Comparison of ENCODE assay signal across 8 cellular contexts in genomic region chr20:38961530-38962043, GRCh38. TPM values are rescaled to one million over a fixed set of nuclear protein-coding genes. Genes with fewer than 3 reads are reported as not detected.
A peak's percentile ranks its signal among the peaks of the same experiment; 100 is the strongest.
DNase-seq lines count a peak whose midpoint lies in the region; ATAC-seq, FAIRE-seq and TF ChIP-seq lines count a peak whose summit lies in the region.

No MANE protein-coding gene starts in this region.

- H3K4me1 ChIP-seq in GM12878 (ENCODE audit: control insufficient read depth, insufficient read depth, low read length), result no peaks in the 10 kb centered on the region
- peaks cover 3% of the 10 kb centered on the region for H3K4me1 ChIP-seq in mesenchymal stem cell (ENCODE audit: control insufficient read depth, insufficient read depth, low read depth, low read length)

- H2BK15ac ChIP-seq in mesenchymal stem cell (ENCODE audit: low read depth, poor library complexity, severe bottlenecking), result no peak overlapping the region

- WGBS in GM12878 (ENCODE audit: insufficient coverage, insufficient replicate concordance, low lambda C conversion rate, missing lambda C conversion rate), result 7% methylated on average over 16 of the region's 16 CpGs
- WGBS in mesenchymal stem cell, result 11% methylated on average over 14 of the region's 16 CpGs

- no peak overlapping the region for H3K23ac ChIP-seq in mesenchymal stem cell (ENCODE audit: low read length in 2 of 2)

- CTCF ChIA-PET in GM12878 (lab: Yijun Ruan, JAX), result interaction anchor here (0.7 to 8.3 kb wide), 21 partner anchors 8 to 314 kb away, joined by 3 to 94 read pairs (median 6); partner anchors contain the start of gene FAM83D

- TF ChIP-seq RAD21 in GM12878 (IDR thresholded peaks at IDR 0.05; ENCODE audit: insufficient read depth, low read depth, low read length), result no peak

- FAIRE-seq in GM12878 (lab: Jason Lieb, UNC) (no peak), GM12892 (lab: Jason Lieb, UNC) (no peak)

- peak overlapping the region in 1 of 2 experiments; percentile 67 for H3K4ac ChIP-seq in mesenchymal stem cell (ENCODE audit: low read depth in 1 of 2, low read length in 2 of 2)

- no peaks in the 10 kb centered on the region for H4K20me1 ChIP-seq in GM12878 (ENCODE audit: control insufficient read depth, insufficient read depth)

- TSS peak; percentile 95 for BruUV-seq in GM12878 (replicated peaks; lab: Mats Ljungman, UMichigan)

- H4K8ac ChIP-seq in mesenchymal stem cell (ENCODE audit: low read length), result peak overlapping the region; percentile 85

- TF ChIP-seq EP300 in GM12878 (IDR thresholded peaks at IDR 0.05; ENCODE audit: borderline replicate concordance in 1 of 2, control insufficient read depth in 1 of 2, low read depth in 2 of 2, low read length in 2 of 2), result no peak

- H3K4me2 ChIP-seq in GM12878 (ENCODE audit: control insufficient read depth, insufficient read depth) (peak overlapping the region; percentile 91), mesenchymal stem cell (ENCODE audit: low read length, poor library complexity, severe bottlenecking) (peak overlapping the region; percentile 51)

- ATAC-seq in GM12878 (no peak), GM19397 (IDR thresholded peaks at IDR 0.05; ENCODE audit: unreplicated experiment) (no peak)

- POLR2A ChIA-PET in GM12878 (lab: Charles Lee), result interaction anchor here (0.8 to 7.4 kb wide), 12 partner anchors 12 to 157 kb away, joined by 3 to 48 read pairs (median 6); partner anchors contain the start of gene PPP1R16B

- RAD21 ChIA-PET in GM12878 (lab: Charles Lee; ENCODE audit: unreplicated experiment), result interaction anchor here (0.9 to 6.6 kb wide), 18 partner anchors 14 to 328 kb away, joined by 3 to 109 read pairs (median 4); partner anchors contain the start of genes ACTR5, FAM83D and PPP1R16B

- in situ Hi-C loops in GM12878 (cut with MboI), result no loop called here

- peak overlapping the region in 1 of 2 experiments; percentile 3 for H2BK12ac ChIP-seq in mesenchymal stem cell (ENCODE audit: low read length in 2 of 2)

- intact Hi-C loops in GM12878 (cut with micrococcal nuclease; ENCODE audit: unreplicated experiment), result loop anchor here (1.0 to 2.0 kb wide), 4 partner anchors 29 to 87 kb away; no protein-coding TSS in a partner anchor

- H3K14ac ChIP-seq in mesenchymal stem cell (ENCODE audit: low read length in 2 of 2), result no peak overlapping the region

- H3K9me3 ChIP-seq in GM12878 (replicated peaks; ENCODE audit: control insufficient read depth, insufficient read depth, low read length), result no peaks in the 10 kb centered on the region
- no peaks in the 10 kb centered on the region for H3K9me3 ChIP-seq in mesenchymal stem cell (ENCODE audit: control insufficient read depth, low read length)

- H3K9ac ChIP-seq in GM12878 (ENCODE audit: control insufficient read depth, insufficient read depth, low read length) (peak overlapping the region; percentile 87), mesenchymal stem cell (ENCODE audit: low read length) (peak overlapping the region; percentile 95)

- H3K36me3 ChIP-seq in GM12878 (ENCODE audit: control insufficient read depth in 2 of 2, insufficient read depth in 2 of 2, low read length in 1 of 2) (no peaks in the 10 kb centered on the region), mesenchymal stem cell (ENCODE audit: control insufficient read depth in 1 of 2, insufficient read depth in 2 of 2, low read depth in 1 of 2, low read length in 2 of 2) (peaks cover 3 to 9% of the 10 kb centered on the region in 2 experiments)

- SMC1A ChIA-PET in GM12878 (lab: Charles Lee; ENCODE audit: uncharacterized antibody, unreplicated experiment), result interaction anchor here (0.6 to 16.7 kb wide), 15 partner anchors 10 to 154 kb away, joined by 3 to 237 read pairs (median 7); partner anchors contain the start of gene FAM83D

- peak overlapping the region; percentile 93 for H2AFZ ChIP-seq in GM12878 (ENCODE audit: control insufficient read depth, low read depth, low read length)
- H2AFZ ChIP-seq in mesenchymal stem cell (ENCODE audit: low read depth, low read length), result peak overlapping the region; percentile 95

- H3K27ac ChIP-seq in GM12878 (ENCODE audit: control insufficient read depth, insufficient read depth) (peak overlapping the region; percentile 86), mesenchymal stem cell (ENCODE audit: low read length, poor library complexity, severe bottlenecking) (no peak overlapping the region), substantia nigra (ENCODE audit: low read depth, low read length, poor library complexity, severe bottlenecking) (peak overlapping the region; percentile 47)

- no peak overlapping the region for H2AK5ac ChIP-seq in mesenchymal stem cell (ENCODE audit: low read length, severe bottlenecking)

- DNase-seq in NCI-H69 (lab: John Stamatoyannopoulos, UW), result peak; percentile 21
- DNase-seq in GM12878 (ENCODE audit: low read depth, low spot score), result no peak
- DNase-seq in mesenchymal stem cell, result no peak
- peak in 1 of 49 donors; percentile 3 for DNase-seq in substantia nigra (lab: John Stamatoyannopoulos, UW)
- DNase-seq in DMS153 treated with DMSO at 0.1 percent for 48 hours (lab: John Stamatoyannopoulos, UW; ENCODE audit: unreplicated experiment), result no peak
- no peak for DNase-seq in GM12892 (ENCODE audit: insufficient read length)

- peaks cover 12% of the 10 kb centered on the region for H3K79me1 ChIP-seq in mesenchymal stem cell (replicated peaks; ENCODE audit: low read length, poor library complexity, severe bottlenecking)

- TF ChIP-seq CTCF in GM12878 (IDR thresholded peaks at IDR 0.05 in 2 of 3, conservative IDR thresholded peaks at IDR 0.05 in 1 of 3; ENCODE audit: control insufficient read depth in 2 of 3, extremely low read depth in 1 of 3, insufficient read depth in 1 of 3, low read depth in 3 of 3, low read length in 3 of 3), result no peak

- H4K91ac ChIP-seq in mesenchymal stem cell (ENCODE audit: low read length), result peak overlapping the region; percentile 30

- H2BK120ac ChIP-seq in mesenchymal stem cell (ENCODE audit: low read depth, low read length), result no peak overlapping the region

- H3K27me3 ChIP-seq in GM12878 (replicated peaks in 1 of 2; ENCODE audit: control insufficient read depth in 2 of 2, insufficient read depth in 2 of 2, low read length in 1 of 2), result no peaks in the 10 kb centered on the region
- H3K27me3 ChIP-seq in mesenchymal stem cell (ENCODE audit: control insufficient read depth in 1 of 2, insufficient read depth in 1 of 2, low read length in 2 of 2), result no peaks in the 10 kb centered on the region

- peak overlapping the region; percentile 0 to 75 for H3K18ac ChIP-seq in mesenchymal stem cell (ENCODE audit: low read depth in 1 of 2, low read length in 2 of 2)

- peaks cover 35% of the 10 kb centered on the region for H3K79me2 ChIP-seq in GM12878 (ENCODE audit: control insufficient read depth, insufficient read depth, low read length)

- peak overlapping the region; percentile 61 for H3K4me3 ChIP-seq in GM08714 (ENCODE audit: low read length)
- H3K4me3 ChIP-seq in GM12878, result peak overlapping the region; percentile 69
- H3K4me3 ChIP-seq in mesenchymal stem cell (ENCODE audit: insufficient read depth in 1 of 2, low read depth in 1 of 2, low read length in 2 of 2), result peak overlapping the region; percentile 71 to 95

- no peak for TF ChIP-seq POLR2A in GM12878 (IDR thresholded peaks at IDR 0.05; ENCODE audit: low read depth, low read length)
- no peak; the same call in 1 of the 2 replicates for TF ChIP-seq POLR2A in GM12892 (IDR thresholded peaks at IDR 0.05; ENCODE audit: low read depth, low read length)

- H2BK5ac ChIP-seq in mesenchymal stem cell (ENCODE audit: low read depth, low read length, poor library complexity, severe bottlenecking), result no peak overlapping the region

RNA-seq across cellular contexts. Expression of gene DHX35, which starts 0.6 kb away (rescaled TPM):
- total RNA-seq in GM12878 (2013; cell fraction: nucleolus; rRNA removed), result 38.3 and 43.4 TPM in 2 replicates
- total RNA-seq in GM12878 (2014; rRNA removed) (19.4 and 19.5 TPM in 2 replicates), GM12878 (2014; rRNA removed; fragmentation: Illumina TruSeq; extraction: Trizol) (12.7 and 14.2 TPM in 2 replicates), GM12878 (2021) (13.4 and 15.6 TPM in 2 replicates)
- 5.0 TPM for polyA plus RNA-seq in GM12878 (2011; ENCODE audit: low read depth)
- polyA plus RNA-seq in GM12878 (2011; rRNA removed) (18.6 and 21.6 TPM in 2 replicates), GM12878 (2014; fragmentation: Illumina TruSeq; extraction: Trizol) (18.0 and 21.9 TPM in 2 replicates), GM12878 (2014; fragmentation: Nextera tagmentation; extraction: Ambion mirVana) (1 to 10 TPM; 4.3 to 4.4 TPM), GM12878 (2014; rRNA removed) (16.0 and 16.1 TPM in 2 replicates), GM12878 (2016; fragmentation: Nextera tagmentation; extraction: Ambion mirVana) (10 to 100 TPM; 12.5 to 12.8 TPM)
- 20.5 and 20.7 TPM in 2 replicates for polyA plus RNA-seq in GM12878 (2011; cell fraction: cytosol; rRNA removed)
- polyA plus RNA-seq in GM12878 (2011; cell fraction: nucleus; rRNA removed), result 40.3 and 43.3 TPM in 2 replicates
- 7.0 and 7.1 TPM in 2 replicates for polyA plus RNA-seq in GM12878 (2012)
- polyA minus RNA-seq in GM12878 (2011; rRNA and poly(A)+ RNA removed), result 22.2 and 22.5 TPM in 2 replicates
- 4.4 and 5.5 TPM in 2 replicates for polyA minus RNA-seq in GM12878 (2011; cell fraction: cytosol; rRNA and poly(A)+ RNA removed)
- 13.9 and 20.0 TPM in 2 replicates for polyA minus RNA-seq in GM12878 (2011; cell fraction: nucleus; rRNA and poly(A)+ RNA removed)
- polyA plus RNA-seq in mesenchymal stem cell (2013, experiment 1 of 2), result 5.0 TPM
- polyA plus RNA-seq in mesenchymal stem cell (2013, experiment 2 of 2), result 4.3 TPM
- 8.0 TPM for polyA plus RNA-seq in GM12892 (2012; ENCODE audit: missing spikeins)

RNA-seq across cellular contexts. Expression of gene FAM83D, which starts 35.4 kb away (rescaled TPM):
- 14.1 and 16.3 TPM in 2 replicates for total RNA-seq in GM12878 (2013; cell fraction: nucleolus; rRNA removed)
- total RNA-seq in GM12878 (2014; rRNA removed) (21.5 and 21.6 TPM in 2 replicates), GM12878 (2014; rRNA removed; fragmentation: Illumina TruSeq; extraction: Trizol) (12.7 and 13.6 TPM in 2 replicates), GM12878 (2021) (16.6 and 18.2 TPM in 2 replicates)
- 7.7 TPM for polyA plus RNA-seq in GM12878 (2011; ENCODE audit: low read depth)
- polyA plus RNA-seq in GM12878 (2011; rRNA removed) (32.4 and 34.8 TPM in 2 replicates), GM12878 (2014; fragmentation: Illumina TruSeq; extraction: Trizol) (19.7 and 20.2 TPM in 2 replicates), GM12878 (2014; fragmentation: Nextera tagmentation; extraction: Ambion mirVana) (1 to 10 TPM; 4.5 to 6.0 TPM), GM12878 (2014; rRNA removed) (17.4 and 19.1 TPM in 2 replicates), GM12878 (2016; fragmentation: Nextera tagmentation; extraction: Ambion mirVana) (10 to 100 TPM; 34.1 to 34.2 TPM)
- polyA plus RNA-seq in GM12878 (2011; cell fraction: cytosol; rRNA removed), result 28.1 and 32.3 TPM in 2 replicates
- 37.1 and 42.7 TPM in 2 replicates for polyA plus RNA-seq in GM12878 (2011; cell fraction: nucleus; rRNA removed)
- polyA plus RNA-seq in GM12878 (2012), result 9.5 and 10.5 TPM in 2 replicates
- polyA minus RNA-seq in GM12878 (2011; rRNA and poly(A)+ RNA removed), result 37.1 and 42.8 TPM in 2 replicates
- polyA minus RNA-seq in GM12878 (2011; cell fraction: cytosol; rRNA and poly(A)+ RNA removed), result 13.1 and 15.3 TPM in 2 replicates
- 18.9 and 35.2 TPM in 2 replicates for polyA minus RNA-seq in GM12878 (2011; cell fraction: nucleus; rRNA and poly(A)+ RNA removed)
- polyA plus RNA-seq in mesenchymal stem cell (2013, experiment 1 of 2), result 2.8 TPM
- 2.8 TPM for polyA plus RNA-seq in mesenchymal stem cell (2013, experiment 2 of 2)
- polyA plus RNA-seq in GM12892 (2012; ENCODE audit: missing spikeins), result 7.3 TPM
